17 cellular contexts compared by ENCODE assay signal in genomic region chr19:18842166-18842565, GRCh38. TPM values are rescaled to one million over a fixed set of nuclear protein-coding genes. Genes with fewer than 3 reads are reported as not detected.
A peak's percentile ranks its signal among the peaks of the same experiment; 100 is the strongest.
DNase-seq lines count a peak whose midpoint lies in the region; ATAC-seq, FAIRE-seq and TF ChIP-seq lines count a peak whose summit lies in the region.
"Had no signal": no experiment of that assay in that cellular context is flagged by ENCODE, and none has a peak within 500 bp of the region (broad histone marks: within the 10 kb centered on the region; RNA-seq: fewer than 3 reads in every experiment).

No MANE protein-coding gene starts in this region.

- H3K4me1 ChIP-seq in K562 (replicated peaks in 1 of 2; ENCODE audit: control insufficient read depth in 2 of 2, insufficient read depth in 2 of 2, low read length in 2 of 2): peaks cover 4 to 39% of the 10 kb centered on the region in 2 experiments; a peak in 4 of 5 replicates

- no peaks in the 10 kb centered on the region for H3K9me3 Mint-ChIP-seq in activated CD4-positive, alpha-beta T cell treated with anti-CD3 and anti-CD28 coated beads, Interleukin-2, amount 10 ng/mL, durations not matched to agents 24 days and 14 days
- H3K9me3 Mint-ChIP-seq in IgD-negative memory B cell: no peaks in the 10 kb centered on the region
- no peaks in the 10 kb centered on the region for H3K9me3 Mint-ChIP-seq in osteocyte (ENCODE audit: unreplicated experiment)

- H3K27ac Mint-ChIP-seq in activated CD4-positive, alpha-beta T cell treated with anti-CD3 and anti-CD28 coated beads, Interleukin-2, amount 10 ng/mL, durations not matched to agents 24 days and 14 days: peak overlapping the region; percentile 31
- H3K27ac Mint-ChIP-seq in IgD-negative memory B cell: peak overlapping the region; percentile 46 to 89 (median 55)
- peak overlapping the region; percentile 75 for H3K27ac Mint-ChIP-seq in osteocyte (ENCODE audit: unreplicated experiment)

- H3K27me3 Mint-ChIP-seq in activated CD4-positive, alpha-beta T cell treated with anti-CD3 and anti-CD28 coated beads, Interleukin-2, amount 10 ng/mL, durations not matched to agents 24 days and 14 days: no peaks in the 10 kb centered on the region
- H3K27me3 Mint-ChIP-seq in IgD-negative memory B cell (no peaks in the 10 kb centered on the region), osteocyte (ENCODE audit: unreplicated experiment) (no peaks in the 10 kb centered on the region)

- peaks cover 80% of the 10 kb centered on the region for H4K20me1 ChIP-seq in K562 (replicated peaks; ENCODE audit: control insufficient read depth, insufficient read depth, low read length)

- FAIRE-seq in K562 (lab: Jason Lieb, UNC): peak; percentile 83
- FAIRE-seq: GM18507 had no signal

- CTCF ChIA-PET in K562 (lab: Yijun Ruan, JAX; ENCODE audit: low intra/inter-chr PET ratio): no interaction called here

- H3K79me2 ChIP-seq in K562 (ENCODE audit: control insufficient read depth, insufficient read depth, low read length): peaks cover 97% of the 10 kb centered on the region

- POLR2A ChIA-PET in K562 (lab: Yijun Ruan, JAX): interaction anchor here (0.7 to 2.5 kb wide), 4 partner anchors 8 to 11 kb away, joined by 3 to 34 read pairs (median 7); partner anchors contain the start of gene UPF1

- 45% methylated on average over 7 of the region's 7 CpGs for WGBS in K562 (ENCODE audit: insufficient coverage, low coverage, missing lambda C conversion rate)

- peaks cover 76% of the 10 kb centered on the region for H3K36me3 ChIP-seq in K562 (ENCODE audit: control insufficient read depth, insufficient read depth, low read length)

- no peaks in the 10 kb centered on the region for H3K27me3 ChIP-seq in K562 (ENCODE audit: control insufficient read depth in 2 of 2, insufficient read depth in 2 of 2, low read length in 2 of 2)

- BruUV-seq in K562 (replicated peaks; lab: Mats Ljungman, UMichigan): no TSS peak

- H3K4me3 Mint-ChIP-seq in activated CD4-positive, alpha-beta T cell treated with anti-CD3 and anti-CD28 coated beads, Interleukin-2, amount 10 ng/mL, durations not matched to agents 24 days and 14 days: peak overlapping the region; percentile 16
- H3K4me3 Mint-ChIP-seq in IgD-negative memory B cell (peak overlapping the region in 2 of 4 donors; percentile 75 to 88), osteocyte (ENCODE audit: unreplicated experiment) (no peak overlapping the region)

- H3K9me3 ChIP-seq in K562 (replicated peaks; ENCODE audit: control insufficient read depth, insufficient read depth, low read depth, low read length): no peaks in the 10 kb centered on the region
- H3K9me3 ChIP-seq: mucosa of descending colon had no signal

- H2AFZ ChIP-seq in K562 (ENCODE audit: low read depth, low read length): no peak overlapping the region

- in situ Hi-C loops in K562 (cut with MboI): no loop called here

- intact Hi-C loops in activated CD4-positive, alpha-beta T cell treated with anti-CD3 and anti-CD28 coated beads, Interleukin-2, amount 10 ng/mL, durations not matched to agents 24 days and 14 days (cut with micrococcal nuclease): loop anchor here (10.0 kb wide), 2 partner anchors 47 to 377 kb away; partner anchors contain the start of gene COMP
- intact Hi-C loops in K562 (cut with micrococcal nuclease): loop anchor here (10.0 kb wide), 1 partner anchor 247 kb away; no protein-coding TSS in a partner anchor

- TF ChIP-seq RAD21 in K562 (CRISPR knock-in tag; conservative IDR thresholded peaks at IDR 0.05 in 1 of 2, IDR thresholded peaks at IDR 0.05 in 1 of 2): no peak

- no peak for TF ChIP-seq EP300 in K562 (IDR thresholded peaks at IDR 0.05; ENCODE audit: low read length)

- H3K4me2 ChIP-seq in K562 (ENCODE audit: insufficient read depth, low read length): no peak overlapping the region

- no peak overlapping the region for H3K27ac ChIP-seq in K562 (ENCODE audit: extremely low read depth, low read depth, low read length)

- no peak overlapping the region for H3K4me3 ChIP-seq in K562
- H3K4me3 ChIP-seq: mucosa of descending colon had no signal

- no peak overlapping the region for H3K9ac ChIP-seq in K562 (ENCODE audit: insufficient read depth in 1 of 2, low read depth in 2 of 2, low read length in 2 of 2)

- TF ChIP-seq POLR2A in K562 (conservative IDR thresholded peaks at IDR 0.05): no peak

- peaks cover 56% of the 10 kb centered on the region for H3K4me1 Mint-ChIP-seq in activated CD4-positive, alpha-beta T cell treated with anti-CD3 and anti-CD28 coated beads, Interleukin-2, amount 10 ng/mL, durations not matched to agents 24 days and 14 days
- H3K4me1 Mint-ChIP-seq in IgD-negative memory B cell: peaks cover 52 to 65% (median 61%) of the 10 kb centered on the region in 3 donors
- peaks cover 44% of the 10 kb centered on the region for H3K4me1 Mint-ChIP-seq in osteocyte (ENCODE audit: unreplicated experiment)

- peaks cover 23% of the 10 kb centered on the region for H3K9me1 ChIP-seq in K562 (ENCODE audit: control insufficient read depth, insufficient read depth, low read length)

- H3K36me3 Mint-ChIP-seq in activated CD4-positive, alpha-beta T cell treated with anti-CD3 and anti-CD28 coated beads, Interleukin-2, amount 10 ng/mL, durations not matched to agents 24 days and 14 days (ENCODE audit: low read depth): peaks cover 25% of the 10 kb centered on the region
- H3K36me3 Mint-ChIP-seq in IgD-negative memory B cell (peaks cover 3% of the 10 kb centered on the region), osteocyte (ENCODE audit: unreplicated experiment) (peaks cover 6% of the 10 kb centered on the region)

- 0 out of 3 replicates have a peak, but pooled peaks have one; percentile 16 for ATAC-seq in K562
- ATAC-seq: mucosa of descending colon had no signal

- DNase-seq in activated CD4-positive, alpha-beta T cell treated with anti-CD3 and anti-CD28 coated beads, Interleukin-2, amount 10 ng/mL, durations not matched to agents 24 days and 14 days: no peak
- no peak for DNase-seq in activated CD4-positive, alpha-beta T cell treated with anti-CD3 and anti-CD28 coated beads for 48 hours
- no peak for DNase-seq in K562 (ENCODE audit: extremely low read depth in 1 of 4, low spot score in 3 of 4)
- no peak for DNase-seq in osteocyte (ENCODE audit: extremely low spot score, unreplicated experiment)
- no peak for DNase-seq in COR-L47 (lab: John Stamatoyannopoulos, UW)
- no peak for DNase-seq in GM10266 (ENCODE audit: extremely low spot score)
- no peak for DNase-seq in NCI-H146 treated with DMSO at 0.1 percent for 48 hours (lab: John Stamatoyannopoulos, UW; ENCODE audit: unreplicated experiment)
- DNase-seq: anterior cingulate cortex, Calu3, dermis blood vessel endothelial cell, hypothalamus, mucosa of descending colon, NCI-H1436 had no signal

- TF ChIP-seq CTCF in K562 (IDR thresholded peaks at IDR 0.05 in 2 of 3, conservative IDR thresholded peaks at IDR 0.05 in 1 of 3; ENCODE audit: insufficient read depth in 2 of 3, low read depth in 1 of 3, low read length in 3 of 3) (no peak), osteocyte (IDR thresholded peaks at IDR 0.05) (no peak), GM10266 (IDR thresholded peaks at IDR 0.05; ENCODE audit: control insufficient read depth, insufficient read depth, low read depth, missing control alignments) (no peak)

RNA-seq across cellular contexts. Expression of gene UPF1, which starts 10.4 kb away (rescaled TPM):
- total RNA-seq in activated CD4-positive, alpha-beta T cell treated with anti-CD3 and anti-CD28 coated beads, Interleukin-2, amount 10 ng/mL, durations not matched to agents 24 days and 14 days: 97.6 and 110 TPM in 2 replicates
- 14.6 TPM for polyA plus RNA-seq in IgD-negative memory B cell
- 164 and 380 TPM in 2 replicates for total RNA-seq in K562 (2011; cell fraction: chromatin; rRNA removed; ENCODE audit: low replicate concordance)
- 194 and 199 TPM in 2 replicates for total RNA-seq in K562 (2011; cell fraction: nucleolus; rRNA removed)
- 117 and 137 TPM in 2 replicates for total RNA-seq in K562 (2011; cell fraction: nucleoplasm; rRNA removed)
- 59.6 and 66.0 TPM in 2 replicates for total RNA-seq in K562 (2014; rRNA removed)
- total RNA-seq in K562 (2014; rRNA removed; fragmentation: Illumina TruSeq; extraction: Trizol): 24.6 and 27.9 TPM in 2 replicates
- total RNA-seq in K562 (2015; rRNA removed; fragmentation: Illumina TruSeq; extraction: Trizol): 27.8 and 31.1 TPM in 2 replicates
- total RNA-seq in K562 (2021): 98.8 and 103 TPM in 2 replicates
- 21.5 and 44.9 TPM in 2 replicates for polyA plus RNA-seq in K562 (2011; rRNA removed)
- 21.0 and 30.1 TPM in 2 replicates for polyA plus RNA-seq in K562 (2011; cell fraction: cytosol; rRNA removed)
- polyA plus RNA-seq in K562 (2011; cell fraction: nucleus; rRNA removed): 96.8 and 126 TPM in 2 replicates
- polyA plus RNA-seq in K562 (2012): 49.2 and 51.8 TPM in 2 replicates
- polyA plus RNA-seq in K562 (2014; fragmentation: Illumina TruSeq; extraction: Trizol): 47.1 and 49.1 TPM in 2 replicates
- under 1 TPM; 0.34 to 0.71 TPM for polyA plus RNA-seq in K562 (2014; fragmentation: Nextera tagmentation; extraction: Ambion mirVana)
- 36.5 and 40.7 TPM in 2 replicates for polyA plus RNA-seq in K562 (2014; rRNA removed)
- polyA minus RNA-seq in K562 (2011; rRNA and poly(A)+ RNA removed): 68.3 and 101 TPM in 2 replicates
- polyA minus RNA-seq in K562 (2011; cell fraction: cytosol; rRNA and poly(A)+ RNA removed): 99.1 and 134 TPM in 2 replicates
- polyA minus RNA-seq in K562 (2011; cell fraction: nucleus; rRNA and poly(A)+ RNA removed): 61.1 and 76.9 TPM in 2 replicates
- 58.0 and 64.2 TPM in 2 replicates for total RNA-seq in osteocyte

RNA-seq across cellular contexts. Expression of gene COMP, which starts 51.1 kb away (rescaled TPM):
- not detected in 2 replicates for total RNA-seq in activated CD4-positive, alpha-beta T cell treated with anti-CD3 and anti-CD28 coated beads, Interleukin-2, amount 10 ng/mL, durations not matched to agents 24 days and 14 days
- polyA plus RNA-seq in IgD-negative memory B cell (not detected), K562 (2011; rRNA removed) (not detected in 2 replicates), K562 (2014; fragmentation: Illumina TruSeq; extraction: Trizol) (not detected in 2 replicates), K562 (2014; fragmentation: Nextera tagmentation; extraction: Ambion mirVana) (not detected), K562 (2014; rRNA removed) (not detected in 2 replicates)
- total RNA-seq in K562 (2011; cell fraction: chromatin; rRNA removed; ENCODE audit: low replicate concordance): not detected in 2 replicates
- total RNA-seq in K562 (2011; cell fraction: nucleolus; rRNA removed): not detected in 2 replicates
- total RNA-seq in K562 (2011; cell fraction: nucleoplasm; rRNA removed): not detected in 2 replicates
- total RNA-seq in K562 (2014; rRNA removed) (not detected in 2 replicates), K562 (2014; rRNA removed; fragmentation: Illumina TruSeq; extraction: Trizol) (not detected in 2 replicates), K562 (2015; rRNA removed; fragmentation: Illumina TruSeq; extraction: Trizol) (not detected in 2 replicates), K562 (2021) (0.07 TPM in 1 of 2 replicates, not detected in the other), osteocyte (0.13 and 0.57 TPM in 2 replicates)
- not detected in 2 replicates for polyA plus RNA-seq in K562 (2011; cell fraction: cytosol; rRNA removed)
- not detected in 2 replicates for polyA plus RNA-seq in K562 (2011; cell fraction: nucleus; rRNA removed)
- not detected in 2 replicates for polyA plus RNA-seq in K562 (2012)
- not detected in 2 replicates for polyA minus RNA-seq in K562 (2011; rRNA and poly(A)+ RNA removed)
- polyA minus RNA-seq in K562 (2011; cell fraction: cytosol; rRNA and poly(A)+ RNA removed): not detected in 2 replicates
- polyA minus RNA-seq in K562 (2011; cell fraction: nucleus; rRNA and poly(A)+ RNA removed): not detected in 2 replicates
- total RNA-seq: A673, Calu3, dermis blood vessel endothelial cell, SK-MEL-5 had no signal

RNA-seq across cellular contexts. Expression of gene CERS1, which starts 53.8 kb away (rescaled TPM):
- 0.14 and 0.23 TPM in 2 replicates for total RNA-seq in activated CD4-positive, alpha-beta T cell treated with anti-CD3 and anti-CD28 coated beads, Interleukin-2, amount 10 ng/mL, durations not matched to agents 24 days and 14 days
- polyA plus RNA-seq in IgD-negative memory B cell (not detected), K562 (2011; rRNA removed) (1.5 and 3.8 TPM in 2 replicates), K562 (2014; fragmentation: Illumina TruSeq; extraction: Trizol) (0.80 and 1.7 TPM in 2 replicates), K562 (2014; fragmentation: Nextera tagmentation; extraction: Ambion mirVana) (not detected), K562 (2014; rRNA removed) (1.1 TPM in 2 replicates)
- 1.3 and 6.2 TPM in 2 replicates for total RNA-seq in K562 (2011; cell fraction: chromatin; rRNA removed; ENCODE audit: low replicate concordance)
- total RNA-seq in K562 (2011; cell fraction: nucleolus; rRNA removed): 4.2 and 5.0 TPM in 2 replicates
- 1.5 and 3.7 TPM in 2 replicates for total RNA-seq in K562 (2011; cell fraction: nucleoplasm; rRNA removed)
- total RNA-seq in K562 (2014; rRNA removed) (0.86 TPM in 2 replicates), K562 (2014; rRNA removed; fragmentation: Illumina TruSeq; extraction: Trizol) (0.13 and 0.33 TPM in 2 replicates), K562 (2015; rRNA removed; fragmentation: Illumina TruSeq; extraction: Trizol) (0.43 and 1.4 TPM in 2 replicates), K562 (2021) (1.5 and 1.7 TPM in 2 replicates), osteocyte (6.5 and 8.5 TPM in 2 replicates)
- 5.5 and 5.7 TPM in 2 replicates for polyA plus RNA-seq in K562 (2011; cell fraction: cytosol; rRNA removed)
- polyA plus RNA-seq in K562 (2011; cell fraction: nucleus; rRNA removed): 3.7 and 4.0 TPM in 2 replicates
- 0.71 and 0.87 TPM in 2 replicates for polyA plus RNA-seq in K562 (2012)
- 1.1 and 2.3 TPM in 2 replicates for polyA minus RNA-seq in K562 (2011; rRNA and poly(A)+ RNA removed)
- 1.2 and 3.5 TPM in 2 replicates for polyA minus RNA-seq in K562 (2011; cell fraction: cytosol; rRNA and poly(A)+ RNA removed)
- polyA minus RNA-seq in K562 (2011; cell fraction: nucleus; rRNA and poly(A)+ RNA removed): 0.40 and 0.78 TPM in 2 replicates
